9 cellular contexts compared by ENCODE assay signal in genomic region chr5:181173420-181174342, GRCh38. TPM values are rescaled to one million over a fixed set of nuclear protein-coding genes. Genes with fewer than 3 reads are reported as not detected.
DNase-seq lines count a peak whose midpoint lies in the region; ATAC-seq, FAIRE-seq and TF ChIP-seq lines count a peak whose summit lies in the region.
"Had no signal": no experiment of that assay in that cellular context is flagged by ENCODE, and none has a peak within 500 bp of the region (broad histone marks: within the 10 kb centered on the region; RNA-seq: fewer than 3 reads in every experiment).

No MANE protein-coding gene starts in this region.

- no peak; a peak in 1 of 4 replicates for TF ChIP-seq RAD21 in K562 (CRISPR knock-in tag; conservative IDR thresholded peaks at IDR 0.05 in 1 of 2, IDR thresholded peaks at IDR 0.05 in 1 of 2)

- ATAC-seq in DND-41 (ENCODE audit: insufficient read depth, low read depth) (no peak), K562 (peak; percentile 42), HG03039 (IDR thresholded peaks at IDR 0.05; ENCODE audit: unreplicated experiment) (no peak)
- ATAC-seq in natural killer cell treated with Interleukin-12 subunit alpha and Interleukin-12 subunit beta and Interleukin-15 and Interleukin-18, amount 100 ng/mL, for 72 hours = peak; percentile 64 to 75

- TF ChIP-seq POLR2A in K562 (conservative IDR thresholded peaks at IDR 0.05) = 0 out of 2 replicates have a peak, but pooled peaks have one; percentile 43

- BruUV-seq in OCI-LY7 (replicated peaks; lab: Mats Ljungman, UMichigan) = no TSS peak
- BruUV-seq in K562 (replicated peaks; lab: Mats Ljungman, UMichigan) = no TSS peak

- no peak overlapping the region for H3K9ac ChIP-seq in DND-41 (ENCODE audit: low read depth, low read length)
- H3K9ac ChIP-seq in K562 (ENCODE audit: insufficient read depth in 1 of 2, low read depth in 2 of 2, low read length in 2 of 2) = peak overlapping the region; percentile 79 to 87

- no peaks in the 10 kb centered on the region for H3K27me3 ChIP-seq in DND-41 (ENCODE audit: insufficient read depth, low read length, poor library complexity)
- peaks cover 36% of the 10 kb centered on the region for H3K27me3 ChIP-seq in H7 (ENCODE audit: control insufficient read depth, insufficient read depth, low read length)
- no peaks in the 10 kb centered on the region for H3K27me3 ChIP-seq in K562 (ENCODE audit: control insufficient read depth in 2 of 2, insufficient read depth in 2 of 2, low read length in 2 of 2)

- H3K27ac ChIP-seq in DND-41 (ENCODE audit: low read length) (no peak overlapping the region), OCI-LY7 (ENCODE audit: low read depth, low read length, poor library complexity, severe bottlenecking) (peak overlapping the region; percentile 88), K562 (ENCODE audit: extremely low read depth, low read depth, low read length) (peak overlapping the region; percentile 75)

- H3K4me2 ChIP-seq in DND-41 (ENCODE audit: insufficient read depth, low read length) = peak overlapping the region; percentile 24; the same call in 1 of the 2 replicates
- H3K4me2 ChIP-seq in OCI-LY7 (ENCODE audit: low read length) = peak overlapping the region; percentile 93
- peak overlapping the region; percentile 93 for H3K4me2 ChIP-seq in K562 (ENCODE audit: insufficient read depth, low read length)

- intact Hi-C loops in OCI-LY7 (cut with micrococcal nuclease; ENCODE audit: unreplicated experiment) = loop anchor here (1.0 to 5.0 kb wide), 7 partner anchors 15 to 371 kb away; partner anchors contain the start of genes MGAT1, TRIM41 and ZFP62
- intact Hi-C loops in K562 (cut with micrococcal nuclease) = loop anchor here (2.0 to 5.0 kb wide), 2 partner anchors 15 to 44 kb away; no protein-coding TSS in a partner anchor

- no peaks in the 10 kb centered on the region for H3K9me3 Mint-ChIP-seq in natural killer cell treated with Interleukin-12 subunit alpha and Interleukin-12 subunit beta and Interleukin-15 and Interleukin-18, amount 100 ng/mL, for 72 hours

- no peak for TF ChIP-seq EP300 in K562 (IDR thresholded peaks at IDR 0.05; ENCODE audit: low read length)

- CTCF ChIA-PET in OCI-LY7 (lab: Charles Lee; ENCODE audit: unreplicated experiment) = interaction anchor here (0.8 to 2.0 kb wide), 6 partner anchors 9 to 311 kb away, joined by 3 to 6 read pairs (median 3); no protein-coding TSS in a partner anchor
- CTCF ChIA-PET in K562 (lab: Yijun Ruan, JAX; ENCODE audit: low intra/inter-chr PET ratio) = interaction anchor here (0.6 kb wide), 1 partner anchor 40 kb away, joined by 3 read pairs; no protein-coding TSS in a partner anchor

- no peaks in the 10 kb centered on the region for H3K9me1 ChIP-seq in K562 (ENCODE audit: control insufficient read depth, insufficient read depth, low read length)

- H3K79me2 ChIP-seq in DND-41 (ENCODE audit: insufficient read depth, low read length) (no peaks in the 10 kb centered on the region), OCI-LY7 (ENCODE audit: insufficient read depth, low read depth, low read length) (peaks cover 13% of the 10 kb centered on the region; the same call in 1 of the 2 replicates), K562 (ENCODE audit: control insufficient read depth, insufficient read depth, low read length) (no peaks in the 10 kb centered on the region)

- H3K9me2 ChIP-seq in OCI-LY7 (ENCODE audit: insufficient read depth, low read length) = no peaks in the 10 kb centered on the region

- H4K20me1 ChIP-seq in DND-41 (ENCODE audit: insufficient read depth, low read length) (no peaks in the 10 kb centered on the region), OCI-LY7 (ENCODE audit: insufficient read depth, low read length) (no peaks in the 10 kb centered on the region), K562 (replicated peaks; ENCODE audit: control insufficient read depth, insufficient read depth, low read length) (no peaks in the 10 kb centered on the region)

- in situ Hi-C loops in K562 (cut with MboI) = no loop called here

- TF ChIP-seq CTCF in DND-41 (IDR thresholded peaks at IDR 0.05; ENCODE audit: borderline replicate concordance, extremely low read depth, low read length, poor library complexity, severe bottlenecking) (no peak), OCI-LY7 (conservative IDR thresholded peaks at IDR 0.05; ENCODE audit: low read length) (peak; percentile 64; the same call in 1 of the 2 replicates), K562 (IDR thresholded peaks at IDR 0.05 in 2 of 3, conservative IDR thresholded peaks at IDR 0.05 in 1 of 3; ENCODE audit: insufficient read depth in 2 of 3, low read depth in 1 of 3, low read length in 3 of 3) (no peak)

- POLR2A ChIA-PET in OCI-LY7 (lab: Charles Lee) (interaction anchor here (0.7 to 2.6 kb wide), 12 partner anchors 10 to 355 kb away, joined by 3 to 19 read pairs (median 4); partner anchors contain the start of gene TRIM41), K562 (lab: Yijun Ruan, JAX) (interaction anchor here (0.6 to 2.9 kb wide), 8 partner anchors 10 to 370 kb away, joined by 3 to 25 read pairs (median 4); no protein-coding TSS in a partner anchor)

- H2AFZ ChIP-seq in DND-41 (ENCODE audit: low read depth, low read length) (0 out of 2 replicates have a peak overlapping the region, but pooled peaks have one; percentile 27), OCI-LY7 (ENCODE audit: low read length) (peak overlapping the region; percentile 84), K562 (ENCODE audit: low read depth, low read length) (peak overlapping the region; percentile 99)

- H3K4me1 ChIP-seq in DND-41 (ENCODE audit: insufficient read depth, low read length) (no peaks in the 10 kb centered on the region), OCI-LY7 (ENCODE audit: insufficient read depth, low read length, poor library complexity, severe bottlenecking) (peaks cover 39% of the 10 kb centered on the region), K562 (replicated peaks in 1 of 2; ENCODE audit: control insufficient read depth in 2 of 2, insufficient read depth in 2 of 2, low read length in 2 of 2) (peaks cover 21 to 43% of the 10 kb centered on the region in 2 experiments; a peak in 4 of 5 replicates)

- H3K36me3 Mint-ChIP-seq in natural killer cell treated with Interleukin-12 subunit alpha and Interleukin-12 subunit beta and Interleukin-15 and Interleukin-18, amount 100 ng/mL, for 72 hours = peaks cover 8% of the 10 kb centered on the region

- H3K27me3 Mint-ChIP-seq in natural killer cell treated with Interleukin-12 subunit alpha and Interleukin-12 subunit beta and Interleukin-15 and Interleukin-18, amount 100 ng/mL, for 72 hours = peaks cover 25 to 39% of the 10 kb centered on the region in 2 donors

- no peak overlapping the region; a peak in 1 of 4 replicates for H3K4me3 ChIP-seq in DND-41 (ENCODE audit: low read depth in 1 of 2, low read length in 2 of 2)
- peak overlapping the region; percentile 63 for H3K4me3 ChIP-seq in H7 (ENCODE audit: insufficient read depth, low read depth, low read length)
- H3K4me3 ChIP-seq in OCI-LY7 (ENCODE audit: low read depth, low read length, poor library complexity, severe bottlenecking) = peak overlapping the region; percentile 74
- H3K4me3 ChIP-seq in K562 = peak overlapping the region; percentile 50

- H3K4me1 Mint-ChIP-seq in natural killer cell treated with Interleukin-12 subunit alpha and Interleukin-12 subunit beta and Interleukin-15 and Interleukin-18, amount 100 ng/mL, for 72 hours (ENCODE audit: low read depth in 2 of 2) = peaks cover 28 to 38% of the 10 kb centered on the region in 2 donors

- no peak for DNase-seq in DND-41
- peak; percentile 81 for DNase-seq in H7
- DNase-seq in OCI-LY7 (ENCODE audit: low spot score) = peak; percentile 91
- DNase-seq in K562 (ENCODE audit: extremely low read depth in 1 of 4, low spot score in 3 of 4) = peak; percentile 36 to 87 (median 44)
- DNase-seq in natural killer cell treated with Interleukin-12 subunit alpha and Interleukin-12 subunit beta and Interleukin-15 and Interleukin-18, amount 100 ng/mL, for 72 hours (ENCODE audit: low spot score) = no peak
- DNase-seq in SIG-M5 (lab: John Stamatoyannopoulos, UW) = no peak
- DNase-seq in Kasumi-1 (lab: John Stamatoyannopoulos, UW) = no peak

- FAIRE-seq in K562 (lab: Jason Lieb, UNC) = peak; percentile 11

- H3K36me3 ChIP-seq in DND-41 (ENCODE audit: insufficient read depth, low read length) = no peaks in the 10 kb centered on the region
- no peaks in the 10 kb centered on the region for H3K36me3 ChIP-seq in H7 (replicated peaks; ENCODE audit: control insufficient read depth, insufficient read depth, low read length)
- no peaks in the 10 kb centered on the region for H3K36me3 ChIP-seq in OCI-LY7 (ENCODE audit: insufficient read depth, low read length)
- H3K36me3 ChIP-seq in K562 (ENCODE audit: control insufficient read depth, insufficient read depth, low read length) = no peaks in the 10 kb centered on the region

- peak overlapping the region; percentile 84 for H3K4me3 Mint-ChIP-seq in natural killer cell treated with Interleukin-12 subunit alpha and Interleukin-12 subunit beta and Interleukin-15 and Interleukin-18, amount 100 ng/mL, for 72 hours

- peak overlapping the region; percentile 4 to 71 for H3K27ac Mint-ChIP-seq in natural killer cell treated with Interleukin-12 subunit alpha and Interleukin-12 subunit beta and Interleukin-15 and Interleukin-18, amount 100 ng/mL, for 72 hours

- 44% methylated on average over 50 of the region's 50 CpGs for WGBS in K562 (ENCODE audit: insufficient coverage, low coverage, missing lambda C conversion rate)

- H3K9me3 ChIP-seq in DND-41 (ENCODE audit: insufficient read depth, low read length, severe bottlenecking) = no peaks in the 10 kb centered on the region
- no peaks in the 10 kb centered on the region for H3K9me3 ChIP-seq in OCI-LY7 (ENCODE audit: low read length)
- no peaks in the 10 kb centered on the region for H3K9me3 ChIP-seq in K562 (replicated peaks; ENCODE audit: control insufficient read depth, insufficient read depth, low read depth, low read length)

RNA-seq across cellular contexts. Expression of gene OR2V2, which starts 26.3 kb away (rescaled TPM):
- not detected in 2 replicates for total RNA-seq in H7 (2014; rRNA removed; shearing (Covaris generic))
- 0.06 and 0.23 TPM in 2 replicates for total RNA-seq in OCI-LY7 (2014; rRNA removed; shearing (Covaris generic))
- total RNA-seq in OCI-LY7 (2022) (not detected in 2 replicates), K562 (2014; rRNA removed) (not detected in 2 replicates), K562 (2014; rRNA removed; fragmentation: Illumina TruSeq; extraction: Trizol) (not detected in 2 replicates), K562 (2015; rRNA removed; fragmentation: Illumina TruSeq; extraction: Trizol) (not detected in 2 replicates), K562 (2021) (not detected in 2 replicates)
- not detected in 2 replicates for total RNA-seq in K562 (2011; cell fraction: chromatin; rRNA removed; ENCODE audit: low replicate concordance)
- not detected in 2 replicates for total RNA-seq in K562 (2011; cell fraction: nucleolus; rRNA removed)
- not detected in 2 replicates for total RNA-seq in K562 (2011; cell fraction: nucleoplasm; rRNA removed)
- polyA plus RNA-seq in K562 (2011; rRNA removed) (not detected in 2 replicates), K562 (2014; fragmentation: Illumina TruSeq; extraction: Trizol) (not detected in 2 replicates), K562 (2014; fragmentation: Nextera tagmentation; extraction: Ambion mirVana) (under 1 TPM in 1 of 2 experiments, not detected in 1; 0.01 TPM), K562 (2014; rRNA removed) (not detected in 2 replicates)
- not detected in 2 replicates for polyA plus RNA-seq in K562 (2011; cell fraction: cytosol; rRNA removed)
- polyA plus RNA-seq in K562 (2011; cell fraction: nucleus; rRNA removed) = not detected in 2 replicates
- polyA plus RNA-seq in K562 (2012) = not detected in 2 replicates
- not detected in 2 replicates for polyA minus RNA-seq in K562 (2011; rRNA and poly(A)+ RNA removed)
- not detected in 2 replicates for polyA minus RNA-seq in K562 (2011; cell fraction: cytosol; rRNA and poly(A)+ RNA removed)
- not detected in 2 replicates for polyA minus RNA-seq in K562 (2011; cell fraction: nucleus; rRNA and poly(A)+ RNA removed)
- total RNA-seq in natural killer cell treated with Interleukin-12 subunit alpha and Interleukin-12 subunit beta and Interleukin-15 and Interleukin-18, amount 100 ng/mL, for 72 hours = not detected
- total RNA-seq: T-helper 1 cell treated with Interleukin-12 subunit alpha and Interleukin-12 subunit beta and Interleukin-4 antibody, amounts not matched to agents 30 ng/mL and 1 ng/mL, for 36 hours had no signal

RNA-seq across cellular contexts. Expression of gene TRIM7, which starts 31.3 kb away (rescaled TPM):
- total RNA-seq in H7 (2014; rRNA removed; shearing (Covaris generic)) = 0.07 and 0.92 TPM in 2 replicates
- total RNA-seq in OCI-LY7 (2014; rRNA removed; shearing (Covaris generic)) = 0.22 and 0.44 TPM in 2 replicates
- total RNA-seq in OCI-LY7 (2022) = 1.8 and 2.2 TPM in 2 replicates
- total RNA-seq in K562 (2011; cell fraction: chromatin; rRNA removed; ENCODE audit: low replicate concordance) = 5.4 and 8.3 TPM in 2 replicates
- 6.2 and 7.5 TPM in 2 replicates for total RNA-seq in K562 (2011; cell fraction: nucleolus; rRNA removed)
- 7.2 and 7.9 TPM in 2 replicates for total RNA-seq in K562 (2011; cell fraction: nucleoplasm; rRNA removed)
- 12.9 and 13.8 TPM in 2 replicates for total RNA-seq in K562 (2014; rRNA removed)
- total RNA-seq in K562 (2014; rRNA removed; fragmentation: Illumina TruSeq; extraction: Trizol) = 8.4 and 11.7 TPM in 2 replicates
- 8.9 and 9.0 TPM in 2 replicates for total RNA-seq in K562 (2015; rRNA removed; fragmentation: Illumina TruSeq; extraction: Trizol)
- total RNA-seq in K562 (2021) = 10.3 and 12.4 TPM in 2 replicates
- 7.1 and 12.6 TPM in 2 replicates for polyA plus RNA-seq in K562 (2011; rRNA removed)
- 4.5 and 12.8 TPM in 2 replicates for polyA plus RNA-seq in K562 (2011; cell fraction: cytosol; rRNA removed)
- polyA plus RNA-seq in K562 (2011; cell fraction: nucleus; rRNA removed) = 8.4 and 8.9 TPM in 2 replicates
- 6.9 and 17.6 TPM in 2 replicates for polyA plus RNA-seq in K562 (2012)
- 5.4 and 7.7 TPM in 2 replicates for polyA plus RNA-seq in K562 (2014; fragmentation: Illumina TruSeq; extraction: Trizol)
- polyA plus RNA-seq in K562 (2014; fragmentation: Nextera tagmentation; extraction: Ambion mirVana) = 1 to 10 TPM; 2.6 to 3.2 TPM
- 12.4 and 14.9 TPM in 2 replicates for polyA plus RNA-seq in K562 (2014; rRNA removed)
- polyA minus RNA-seq in K562 (2011; rRNA and poly(A)+ RNA removed) = 3.3 and 4.2 TPM in 2 replicates
- polyA minus RNA-seq in K562 (2011; cell fraction: cytosol; rRNA and poly(A)+ RNA removed) = 3.4 and 4.1 TPM in 2 replicates
- 2.6 and 3.3 TPM in 2 replicates for polyA minus RNA-seq in K562 (2011; cell fraction: nucleus; rRNA and poly(A)+ RNA removed)
- 1 to 10 TPM in 1 of 2 donors, not detected in 1; 1.3 TPM for total RNA-seq in natural killer cell treated with Interleukin-12 subunit alpha and Interleukin-12 subunit beta and Interleukin-15 and Interleukin-18, amount 100 ng/mL, for 72 hours

RNA-seq across cellular contexts. Expression of gene OR2V1, which starts 42.7 kb away (rescaled TPM):
- total RNA-seq in H7 (2014; rRNA removed; shearing (Covaris generic)) = not detected in 2 replicates
- not detected in 2 replicates for total RNA-seq in OCI-LY7 (2014; rRNA removed; shearing (Covaris generic))
- total RNA-seq in OCI-LY7 (2022) (not detected in 2 replicates), K562 (2014; rRNA removed) (0.08 TPM in 1 of 2 replicates, not detected in the other), K562 (2014; rRNA removed; fragmentation: Illumina TruSeq; extraction: Trizol) (0.04 TPM in 1 of 2 replicates, not detected in the other), K562 (2015; rRNA removed; fragmentation: Illumina TruSeq; extraction: Trizol) (not detected in 2 replicates), K562 (2021) (0.07 TPM in 1 of 2 replicates, not detected in the other)
- not detected in 2 replicates for total RNA-seq in K562 (2011; cell fraction: chromatin; rRNA removed; ENCODE audit: low replicate concordance)
- total RNA-seq in K562 (2011; cell fraction: nucleolus; rRNA removed) = not detected in 2 replicates
- not detected in 2 replicates for total RNA-seq in K562 (2011; cell fraction: nucleoplasm; rRNA removed)
- polyA plus RNA-seq in K562 (2011; rRNA removed) (0.05 and 0.15 TPM in 2 replicates), K562 (2014; fragmentation: Illumina TruSeq; extraction: Trizol) (0.10 TPM in 1 of 2 replicates, not detected in the other), K562 (2014; fragmentation: Nextera tagmentation; extraction: Ambion mirVana) (under 1 TPM; 0.15 to 0.28 TPM), K562 (2014; rRNA removed) (0.07 TPM in 1 of 2 replicates, not detected in the other)
- 0.03 TPM in 2 replicates for polyA plus RNA-seq in K562 (2011; cell fraction: cytosol; rRNA removed)
- not detected in 2 replicates for polyA plus RNA-seq in K562 (2011; cell fraction: nucleus; rRNA removed)
- 0.06 and 0.08 TPM in 2 replicates for polyA plus RNA-seq in K562 (2012)
- polyA minus RNA-seq in K562 (2011; rRNA and poly(A)+ RNA removed) = 0.12 TPM in 1 of 2 replicates, not detected in the other
- not detected in 2 replicates for polyA minus RNA-seq in K562 (2011; cell fraction: cytosol; rRNA and poly(A)+ RNA removed)
- polyA minus RNA-seq in K562 (2011; cell fraction: nucleus; rRNA and poly(A)+ RNA removed) = not detected in 2 replicates
- total RNA-seq in natural killer cell treated with Interleukin-12 subunit alpha and Interleukin-12 subunit beta and Interleukin-15 and Interleukin-18, amount 100 ng/mL, for 72 hours = not detected
- total RNA-seq: T-helper 1 cell treated with Interleukin-12 subunit alpha and Interleukin-12 subunit beta and Interleukin-4 antibody, amounts not matched to agents 30 ng/mL and 1 ng/mL, for 36 hours had no signal

RNA-seq across cellular contexts. Expression of gene TRIM41, which starts 49.4 kb away (rescaled TPM):
- total RNA-seq in H7 (2014; rRNA removed; shearing (Covaris generic)) = 13.6 and 19.8 TPM in 2 replicates
- total RNA-seq in OCI-LY7 (2014; rRNA removed; shearing (Covaris generic)) = 30.2 and 30.4 TPM in 2 replicates
- total RNA-seq in OCI-LY7 (2022) (68.2 and 73.4 TPM in 2 replicates), K562 (2014; rRNA removed) (29.5 and 31.6 TPM in 2 replicates), K562 (2014; rRNA removed; fragmentation: Illumina TruSeq; extraction: Trizol) (11.4 and 14.2 TPM in 2 replicates), K562 (2015; rRNA removed; fragmentation: Illumina TruSeq; extraction: Trizol) (21.7 and 25.6 TPM in 2 replicates), K562 (2021) (37.7 and 47.6 TPM in 2 replicates)
- 93.5 and 120 TPM in 2 replicates for total RNA-seq in K562 (2011; cell fraction: chromatin; rRNA removed; ENCODE audit: low replicate concordance)
- 59.6 and 64.0 TPM in 2 replicates for total RNA-seq in K562 (2011; cell fraction: nucleolus; rRNA removed)
- total RNA-seq in K562 (2011; cell fraction: nucleoplasm; rRNA removed) = 84.3 and 102 TPM in 2 replicates
- polyA plus RNA-seq in K562 (2011; rRNA removed) (15.6 and 19.3 TPM in 2 replicates), K562 (2014; fragmentation: Illumina TruSeq; extraction: Trizol) (20.9 and 29.8 TPM in 2 replicates), K562 (2014; fragmentation: Nextera tagmentation; extraction: Ambion mirVana) (1 to 10 TPM; 1.8 to 2.1 TPM), K562 (2014; rRNA removed) (34.8 and 39.3 TPM in 2 replicates)
- 15.7 and 25.0 TPM in 2 replicates for polyA plus RNA-seq in K562 (2011; cell fraction: cytosol; rRNA removed)
- polyA plus RNA-seq in K562 (2011; cell fraction: nucleus; rRNA removed) = 121 and 125 TPM in 2 replicates
- 32.5 and 45.1 TPM in 2 replicates for polyA plus RNA-seq in K562 (2012)
- 14.0 and 16.6 TPM in 2 replicates for polyA minus RNA-seq in K562 (2011; rRNA and poly(A)+ RNA removed)
- polyA minus RNA-seq in K562 (2011; cell fraction: cytosol; rRNA and poly(A)+ RNA removed) = 7.3 and 9.5 TPM in 2 replicates
- 19.9 and 22.7 TPM in 2 replicates for polyA minus RNA-seq in K562 (2011; cell fraction: nucleus; rRNA and poly(A)+ RNA removed)
- total RNA-seq in natural killer cell treated with Interleukin-12 subunit alpha and Interleukin-12 subunit beta and Interleukin-15 and Interleukin-18, amount 100 ng/mL, for 72 hours = 10 to 100 TPM; 29.5 to 50.6 TPM

Comparison
In these comparisons a context has a peak if more than half of its experiments do, and no peak if none do; other contexts are left out.
1. ATAC-seq: peak in K562 (single experiment) and natural killer cell treated with Interleukin-12 subunit alpha and Interleukin-12 subunit beta and Interleukin-15 and Interleukin-18, amount 100 ng/mL, for 72 hours (2 of 2); none in DND-41 (single experiment) and HG03039 (single experiment).
2. DNase-seq: peak in H7 (single experiment), OCI-LY7 (single experiment) and K562 (4 of 4); none in DND-41 (single experiment), natural killer cell treated with Interleukin-12 subunit alpha and Interleukin-12 subunit beta and Interleukin-15 and Interleukin-18, amount 100 ng/mL, for 72 hours (single experiment), SIG-M5 (single experiment) and Kasumi-1 (0 of 2).
3. H2AFZ ChIP-seq: peak in every context shown above with its lines; median percentile 99 in K562; 84 in OCI-LY7; 27 in DND-41.
4. H3K4me2 ChIP-seq: peak in every context shown above with its lines; median percentile 93 in OCI-LY7; 93 in K562; 24 in DND-41.
5. H3K4me3 ChIP-seq: peak in H7 (single experiment), OCI-LY7 (single experiment) and K562 (single experiment); none in DND-41 (0 of 2).